10 cellular contexts compared by ENCODE assay signal in the genomic region with DNA sequence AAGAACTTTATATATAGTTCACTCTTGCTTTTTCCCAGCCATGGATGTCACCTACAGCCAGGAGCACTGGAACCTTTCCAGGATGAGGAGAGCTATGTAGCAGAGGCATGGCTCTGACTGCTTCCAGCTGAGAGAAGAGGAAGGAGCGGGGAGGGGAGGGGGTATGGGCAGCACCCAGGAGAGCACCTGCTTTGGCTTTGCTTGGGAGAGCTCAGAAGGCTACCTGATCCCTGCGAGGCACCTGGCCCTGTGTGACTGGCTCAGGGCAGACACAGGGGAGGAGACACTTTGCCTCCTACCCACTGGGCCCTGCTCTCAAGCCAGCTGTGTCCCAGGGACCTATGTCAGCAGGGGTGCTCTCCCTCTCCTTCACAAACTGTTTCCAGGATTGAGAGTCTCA.
A peak's percentile ranks its signal among the peaks of the same experiment; 100 is the strongest.
DNase-seq lines count a peak whose midpoint lies in the region; TF ChIP-seq lines count a peak whose summit lies in the region.
"Had no signal": no experiment of that assay in that cellular context is flagged by ENCODE, and none has a peak within 500 bp of the region (broad histone marks: within the 10 kb centered on the region; RNA-seq: fewer than 3 reads in every experiment).

No MANE protein-coding gene starts in this region.

- H3K27ac Mint-ChIP-seq in activated CD4-positive, alpha-beta T cell treated with anti-CD3 and anti-CD28 coated beads, Interleukin-2, amount 10 ng/mL, durations not matched to agents 24 days and 14 days, result peak overlapping the region; percentile 86

- no peaks in the 10 kb centered on the region for H3K27me3 Mint-ChIP-seq in activated CD4-positive, alpha-beta T cell treated with anti-CD3 and anti-CD28 coated beads, Interleukin-2, amount 10 ng/mL, durations not matched to agents 24 days and 14 days

- H3K4me1 ChIP-seq in cardiac muscle cell (ENCODE audit: low read depth), result no peaks in the 10 kb centered on the region
- peaks cover 41 to 96% (median 64%) of the 10 kb centered on the region in 4 donors for H3K4me1 ChIP-seq in stomach

- TF ChIP-seq POLR2A in stomach (IDR thresholded peaks at IDR 0.05), result no peak

- WGBS in stomach, 5 donors, result 31 to 76% (median 41%) methylated on average over 1 to 2 of the region's 2 CpGs

- H3K4me3 Mint-ChIP-seq in activated CD4-positive, alpha-beta T cell treated with anti-CD3 and anti-CD28 coated beads, Interleukin-2, amount 10 ng/mL, durations not matched to agents 24 days and 14 days, result peak overlapping the region; percentile 70

- H3K4me3 ChIP-seq in cardiac muscle cell, result no peak overlapping the region
- H3K4me3 ChIP-seq in stomach, result no peak overlapping the region

- DNase-seq in activated CD4-positive, alpha-beta T cell treated with anti-CD3 and anti-CD28 coated beads, Interleukin-2, amount 10 ng/mL, durations not matched to agents 24 days and 14 days, result no peak
- no peak for DNase-seq in activated CD4-positive, alpha-beta T cell treated with anti-CD3 and anti-CD28 coated beads, Interleukin-2, amount 50 U/mL, for 48 hours
- peak; percentile 89 for DNase-seq in NCI-H69 (lab: John Stamatoyannopoulos, UW)
- DNase-seq in cardiac muscle cell (ENCODE audit: low read depth in 1 of 2, low spot score in 1 of 2), result no peak
- DNase-seq in stomach, result peak; percentile 79
- no peak for DNase-seq in NOMO-1 (lab: John Stamatoyannopoulos, UW; ENCODE audit: unreplicated experiment in 2 of 2)
- DNase-seq in SKM-1 treated with dmso at 0.1 percent for 144 hours (lab: John Stamatoyannopoulos, UW; ENCODE audit: unreplicated experiment), result no peak
- DNase-seq in activated CD4-positive, alpha-beta T cell treated with anti-CD3 and anti-CD28 coated beads for 4 hours, result no peak
- DNase-seq: foreskin keratinocyte, retina had no signal

- peaks cover 70% of the 10 kb centered on the region for H3K4me1 Mint-ChIP-seq in activated CD4-positive, alpha-beta T cell treated with anti-CD3 and anti-CD28 coated beads, Interleukin-2, amount 10 ng/mL, durations not matched to agents 24 days and 14 days

- H3K36me3 ChIP-seq in cardiac muscle cell (peaks cover 11% of the 10 kb centered on the region), stomach (peaks cover 10 to 42% (median 35%) of the 10 kb centered on the region in 4 donors)

- H3K36me3 Mint-ChIP-seq in activated CD4-positive, alpha-beta T cell treated with anti-CD3 and anti-CD28 coated beads, Interleukin-2, amount 10 ng/mL, durations not matched to agents 24 days and 14 days (ENCODE audit: low read depth), result peaks cover 58% of the 10 kb centered on the region

- TF ChIP-seq CTCF in cardiac muscle cell (IDR thresholded peaks at IDR 0.05; ENCODE audit: low read depth, low read length) (no peak), stomach (IDR thresholded peaks at IDR 0.05) (no peak)

- H3K27ac ChIP-seq in cardiac muscle cell, result peak overlapping the region; percentile 50
- H3K27ac ChIP-seq in stomach, result peak overlapping the region; percentile 5 to 59 (median 49)
- H3K27ac ChIP-seq: foreskin keratinocyte had no signal

- H3K9me3 ChIP-seq in cardiac muscle cell (ENCODE audit: low read depth), result no peaks in the 10 kb centered on the region
- no peaks in the 10 kb centered on the region for H3K9me3 ChIP-seq in stomach

- no peak for TF ChIP-seq EP300 in stomach (IDR thresholded peaks at IDR 0.05)

- intact Hi-C loops in activated CD4-positive, alpha-beta T cell treated with anti-CD3 and anti-CD28 coated beads, Interleukin-2, amount 10 ng/mL, durations not matched to agents 24 days and 14 days (cut with micrococcal nuclease), result loop anchor here (2.0 kb wide), 1 partner anchor 27 kb away; no protein-coding TSS in a partner anchor
- intact Hi-C loops in stomach (cut with DNase I; ENCODE audit: low total_unique reads), result no loop called here

- no peaks in the 10 kb centered on the region for H3K27me3 ChIP-seq in cardiac muscle cell
- no peaks in the 10 kb centered on the region for H3K27me3 ChIP-seq in stomach
- H3K27me3 ChIP-seq: foreskin keratinocyte had no signal

- no peaks in the 10 kb centered on the region for H3K9me3 Mint-ChIP-seq in activated CD4-positive, alpha-beta T cell treated with anti-CD3 and anti-CD28 coated beads, Interleukin-2, amount 10 ng/mL, durations not matched to agents 24 days and 14 days

Comparison
In these comparisons a context has a peak if more than half of its experiments do, and no peak if none do; other contexts are left out.
1. DNase-seq: peak in NCI-H69 (single experiment) and stomach (single experiment); none in activated CD4-positive, alpha-beta T cell treated with anti-CD3 and anti-CD28 coated beads, Interleukin-2, amount 10 ng/mL, durations not matched to agents 24 days and 14 days (single experiment), activated CD4-positive, alpha-beta T cell treated with anti-CD3 and anti-CD28 coated beads, Interleukin-2, amount 50 U/mL, for 48 hours (0 of 2), cardiac muscle cell (0 of 2), NOMO-1 (0 of 2), SKM-1 treated with dmso at 0.1 percent for 144 hours (single experiment) and activated CD4-positive, alpha-beta T cell treated with anti-CD3 and anti-CD28 coated beads for 4 hours (0 of 2).